In genomic region chr3:123305192-123305591, GRCh38 we compare ENCODE assay signal across 17 cellular contexts.
DNase-seq lines count a peak whose midpoint lies in the region; ATAC-seq, FAIRE-seq and TF ChIP-seq lines count a peak whose summit lies in the region.
"Had no signal": no experiment of that assay in that cellular context is flagged by ENCODE, and none has a peak within 500 bp of the region (broad histone marks: within the 10 kb centered on the region; RNA-seq: fewer than 3 reads in every experiment).

No MANE protein-coding gene starts in this region.

- H3K9ac ChIP-seq in kidney (ENCODE audit: low read length in 2 of 2) = no peak overlapping the region

- no peak for FAIRE-seq in kidney (lab: Jason Lieb, UNC)
- FAIRE-seq: D721Med, GM19239 had no signal

- TF ChIP-seq CTCF in right atrium auricular region (IDR thresholded peaks at IDR 0.05) (no peak), kidney (IDR thresholded peaks at IDR 0.05; ENCODE audit: borderline replicate concordance, extremely low read depth, insufficient read depth) (no peak)

- no peak for DNase-seq in left ventricle myocardium superior
- DNase-seq in right atrium auricular region (ENCODE audit: low spot score) = no peak
- DNase-seq in kidney = peak; percentile 18
- DNase-seq in sciatic nerve (ENCODE audit: low spot score) = no peak
- DNase-seq in T-helper 9 cell = no peak
- DNase-seq in putamen (ENCODE audit: low spot score) = no peak
- DNase-seq: ACHN; CD8-positive, alpha-beta T cell; COR-L47; DMS153; DND-41; GF-D8; GOT3; H9 had no signal

- intact Hi-C loops in left ventricle myocardium superior (cut with micrococcal nuclease) = no loop called here
- intact Hi-C loops in kidney (cut with DNase I) = no loop called here
- intact Hi-C loops in sciatic nerve (cut with DNase I) = no loop called here

- H3K4me3 ChIP-seq in right atrium auricular region = no peak overlapping the region
- no peak overlapping the region for H3K4me3 ChIP-seq in kidney (ENCODE audit: low read length in 2 of 2)

- H3K27ac ChIP-seq in right atrium auricular region (no peak overlapping the region), kidney (ENCODE audit: low read depth in 2 of 2, low read length in 2 of 2) (no peak overlapping the region)

- peaks cover 78% of the 10 kb centered on the region for H3K36me3 ChIP-seq in right atrium auricular region
- peaks cover 0 to 7% of the 10 kb centered on the region in 2 donors for H3K36me3 ChIP-seq in kidney (ENCODE audit: control insufficient read depth in 1 of 2, insufficient read depth in 2 of 2, low read length in 2 of 2)

- H3K4me1 ChIP-seq in right atrium auricular region (no peaks in the 10 kb centered on the region), kidney (ENCODE audit: control insufficient read depth in 1 of 2, insufficient read depth in 1 of 2, low read depth in 1 of 2, low read length in 2 of 2) (no peaks in the 10 kb centered on the region)

- ATAC-seq in left ventricle myocardium superior (peak; percentile 16), sciatic nerve (peak; percentile 20)
- ATAC-seq in activated CD4-positive, CD25-positive, alpha-beta regulatory T cell treated with anti-CD3 and anti-CD28 coated beads, Interleukin-2, amount 50 U/mL, for 24 hours = no peak
- ATAC-seq: CD8-positive, alpha-beta T cell had no signal

- H3K27me3 ChIP-seq in right atrium auricular region = no peaks in the 10 kb centered on the region

- H3K9me3 ChIP-seq in right atrium auricular region (no peaks in the 10 kb centered on the region), kidney (ENCODE audit: control insufficient read depth in 1 of 2, low read length in 2 of 2) (no peaks in the 10 kb centered on the region)

Comparison
In these comparisons a context has a peak if more than half of its experiments do, and no peak if none do; other contexts are left out.
1. ATAC-seq: peak in left ventricle myocardium superior (single experiment) and sciatic nerve (single experiment); none in activated CD4-positive, CD25-positive, alpha-beta regulatory T cell treated with anti-CD3 and anti-CD28 coated beads, Interleukin-2, amount 50 U/mL, for 24 hours (0 of 2).